Comparison of ENCODE assay signal across 8 cellular contexts in the genomic region with DNA sequence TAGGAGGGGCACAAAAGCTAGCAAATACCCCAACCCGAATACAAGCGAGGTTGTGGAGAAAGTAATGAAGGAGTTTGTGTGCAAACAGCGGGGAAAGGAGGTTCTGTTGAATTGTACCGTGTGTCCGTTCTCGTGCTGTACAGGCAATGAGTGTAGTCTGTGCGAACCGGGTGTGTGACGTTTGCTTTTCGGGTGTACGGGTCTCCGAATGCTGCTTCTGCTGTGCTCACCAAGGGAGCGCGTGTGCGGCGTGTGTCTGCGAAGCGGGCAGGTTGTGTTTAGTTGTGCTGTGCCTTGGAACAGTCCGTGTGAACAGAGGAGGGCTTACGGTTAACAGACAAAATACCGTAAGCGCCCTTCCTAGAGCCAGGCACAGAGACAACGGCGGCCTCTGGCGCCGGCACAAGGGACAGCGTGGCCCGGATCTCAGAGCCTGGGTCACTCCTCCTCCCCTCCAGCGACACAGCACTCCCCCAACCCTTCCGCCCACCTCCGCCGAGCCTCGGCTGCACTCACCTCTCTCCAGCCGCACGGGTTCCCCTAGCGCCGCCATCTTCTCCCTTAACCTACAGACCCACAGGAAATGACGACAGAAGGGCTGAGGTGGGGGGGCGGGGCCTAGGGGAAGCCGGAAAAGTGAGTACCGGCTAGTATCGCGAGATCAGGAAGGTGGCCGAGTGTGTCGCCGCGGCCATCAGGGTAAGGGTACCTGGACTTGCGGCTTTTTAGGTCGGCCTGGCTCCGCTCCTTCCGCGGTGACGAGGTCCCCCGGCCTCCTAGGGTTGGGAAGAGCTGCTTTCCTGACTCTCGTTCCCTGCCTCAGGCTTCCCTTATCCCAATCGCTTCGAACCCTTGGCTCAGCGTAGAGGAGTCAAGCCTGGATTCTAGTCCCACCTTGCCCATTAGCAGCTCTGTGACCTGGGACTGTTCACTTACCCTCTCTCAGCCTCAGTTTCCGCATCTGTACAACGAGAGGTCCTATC. TPM values are rescaled to one million over a fixed set of nuclear protein-coding genes. Genes with fewer than 3 reads are reported as not detected.
A peak's percentile ranks its signal among the peaks of the same experiment; 100 is the strongest.
DNase-seq lines count a peak whose midpoint lies in the region; ATAC-seq and TF ChIP-seq lines count a peak whose summit lies in the region.

A gene with protein sequence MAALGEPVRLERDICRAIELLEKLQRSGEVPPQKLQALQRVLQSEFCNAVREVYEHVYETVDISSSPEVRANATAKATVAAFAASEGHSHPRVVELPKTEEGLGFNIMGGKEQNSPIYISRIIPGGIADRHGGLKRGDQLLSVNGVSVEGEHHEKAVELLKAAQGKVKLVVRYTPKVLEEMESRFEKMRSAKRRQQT (minus strand): TSS at position 570 of the 983 bp plus-strand sequence. CDS start 17 bp downstream, at position 553.

- H3K9ac ChIP-seq in OCI-LY3 (ENCODE audit: low read length) (peak within 1 kb of the TSS; percentile 93), mucosa of rectum (ENCODE audit: low read depth in 1 of 2, low read length in 2 of 2) (peak within 1 kb of the TSS; percentile 93 to 99)

- H3K36me3 ChIP-seq in OCI-LY3 (replicated peaks; ENCODE audit: low read depth, low read length) (peaks cover 9% of the 10 kb centered on the region), mucosa of rectum (ENCODE audit: control insufficient read depth in 2 of 2, insufficient read depth in 2 of 2, low read length in 2 of 2) (peaks cover 2 to 3% of the 10 kb centered on the region in 2 donors)

- peak within 1 kb of the TSS; percentile 92 for H2AFZ ChIP-seq in OCI-LY3 (ENCODE audit: low read depth, low read length)

- no peak for TF ChIP-seq CTCF in OCI-LY3 (IDR thresholded peaks at IDR 0.05; ENCODE audit: low read depth, low read length)
- no peak for TF ChIP-seq CTCF in epithelial cell of proximal tubule (conservative IDR thresholded peaks at IDR 0.05; ENCODE audit: low read depth, low read length)

- peaks cover 59% of the 10 kb centered on the region for H3K79me2 ChIP-seq in OCI-LY3 (ENCODE audit: low read length)

- peak; percentile 95 for ATAC-seq in GM21515 (IDR thresholded peaks at IDR 0.05; ENCODE audit: unreplicated experiment)

- H3K9me3 ChIP-seq in OCI-LY3 (ENCODE audit: insufficient read depth, low read length) (no peaks in the 10 kb centered on the region), mucosa of rectum (ENCODE audit: control insufficient read depth in 2 of 2, low read length in 2 of 2) (no peaks in the 10 kb centered on the region)

- H3K4me2 ChIP-seq in OCI-LY3 (ENCODE audit: low read length), result peak within 1 kb of the TSS; percentile 89

- H3K27ac ChIP-seq in OCI-LY3 (ENCODE audit: low read length) (peak within 1 kb of the TSS; percentile 63), mucosa of rectum (ENCODE audit: low read depth in 2 of 2, low read length in 2 of 2) (peak within 1 kb of the TSS; percentile 85 to 88)

- peak; percentile 83 for DNase-seq in DMS 273 treated with DMSO at 0.1 percent for 48 hours (lab: John Stamatoyannopoulos, UW)
- peak; percentile 91 for DNase-seq in HuH-7 (ENCODE audit: low spot score)
- DNase-seq in activated T-cell treated with anti-CD3 and anti-CD28 coated beads for 24 hours (ENCODE audit: low read depth), result peak; percentile 94
- peak; percentile 58 for DNase-seq in epithelial cell of proximal tubule (ENCODE audit: low read depth)
- peak; percentile 93 for DNase-seq in stimulated activated CD8-positive, alpha-beta memory T cell treated with anti-CD3 and anti-CD28 coated beads, Interleukin-4, amount 100 ng/mL, for 48 hours

- peak within 1 kb of the TSS; percentile 100 for H3K4me3 ChIP-seq in OCI-LY3 (ENCODE audit: low read length)
- peak within 1 kb of the TSS; percentile 98 for H3K4me3 ChIP-seq in epithelial cell of proximal tubule (ENCODE audit: low read depth, low read length)
- peak within 1 kb of the TSS; percentile 100 for H3K4me3 ChIP-seq in mucosa of rectum (ENCODE audit: low read length in 2 of 2)

- H3K27me3 ChIP-seq in OCI-LY3 (ENCODE audit: low read depth, low read length) (no peaks in the 10 kb centered on the region), mucosa of rectum (ENCODE audit: control insufficient read depth in 2 of 2, insufficient read depth in 2 of 2, low read length in 2 of 2) (no peaks in the 10 kb centered on the region)

- H3K4me1 ChIP-seq in OCI-LY3 (ENCODE audit: low read length) (peaks cover 12% of the 10 kb centered on the region), mucosa of rectum (ENCODE audit: control insufficient read depth in 2 of 2, insufficient read depth in 2 of 2, low read length in 2 of 2) (peaks cover 13 to 17% of the 10 kb centered on the region in 2 donors)

- peaks cover 9% of the 10 kb centered on the region for H4K20me1 ChIP-seq in OCI-LY3 (ENCODE audit: insufficient read depth, low read length)

RNA-seq across cellular contexts. Expression of the gene that starts here (rescaled TPM):
- total RNA-seq in epithelial cell of proximal tubule, result 23.5 and 35.0 TPM in 2 replicates

Comparison
In these comparisons a context has a peak if more than half of its experiments do, and no peak if none do; other contexts are left out.
1. Peak in every context shown above with its lines: DNase-seq, ATAC-seq, H3K4me3 ChIP-seq and H3K27ac ChIP-seq.